ENCODE assay signal across 8 cellular contexts in genomic region chr6:110814488-110815259, GRCh38. TPM values are rescaled to one million over a fixed set of nuclear protein-coding genes. Genes with fewer than 3 reads are reported as not detected.
DNase-seq lines count a peak whose midpoint lies in the region; ATAC-seq and TF ChIP-seq lines count a peak whose summit lies in the region.

No MANE protein-coding gene starts in this region.

- H3K4me2 ChIP-seq in OCI-LY3 (ENCODE audit: low read length), result peak overlapping the region; percentile 91

- peaks cover 5% of the 10 kb centered on the region for H3K9me3 Mint-ChIP-seq in activated T-helper 2 cell treated with anti-CD3 and anti-CD28 coated beads, Interferon-gamma antibody, Interleukin-2, Interleukin-4, amounts not matched to agents 10 μg/mL and 5 μg/mL and 100 μg/mL, durations not matched to agents 14 hours and 24 hours and 36 hours
- no peaks in the 10 kb centered on the region for H3K9me3 Mint-ChIP-seq in natural killer cell treated with Interleukin-12 subunit alpha and Interleukin-12 subunit beta and Interleukin-15 and Interleukin-18, amount 100 ng/mL, for 72 hours
- H3K9me3 Mint-ChIP-seq in stimulated activated naive CD8-positive, alpha-beta T cell treated with anti-CD3 and anti-CD28 coated beads, Interleukin-15, amount 100 ng/mL, for 72 hours, result no peaks in the 10 kb centered on the region

- H2AFZ ChIP-seq in OCI-LY3 (ENCODE audit: low read depth, low read length), result no peak overlapping the region; the same call in 1 of the 2 replicates

- peak overlapping the region; percentile 93 for H3K9ac ChIP-seq in OCI-LY3 (ENCODE audit: low read length)

- H3K27me3 ChIP-seq in OCI-LY3 (ENCODE audit: low read depth, low read length), result no peaks in the 10 kb centered on the region

- ATAC-seq in GM18909 (IDR thresholded peaks at IDR 0.05; ENCODE audit: poor library complexity, unreplicated experiment) (peak; percentile 20), HG03280 (IDR thresholded peaks at IDR 0.05; ENCODE audit: unreplicated experiment) (peak; percentile 9)
- ATAC-seq in natural killer cell treated with Interleukin-12 subunit alpha and Interleukin-12 subunit beta and Interleukin-15 and Interleukin-18, amount 100 ng/mL, for 72 hours, result peak; percentile 1 to 28
- ATAC-seq in stimulated activated naive CD8-positive, alpha-beta T cell treated with anti-CD3 and anti-CD28 coated beads, Interleukin-15, amount 100 ng/mL, for 72 hours, result peak; percentile 15

- no peaks in the 10 kb centered on the region for H3K27me3 Mint-ChIP-seq in activated T-helper 2 cell treated with anti-CD3 and anti-CD28 coated beads, Interferon-gamma antibody, Interleukin-2, Interleukin-4, amounts not matched to agents 10 μg/mL and 5 μg/mL and 100 μg/mL, durations not matched to agents 14 hours and 24 hours and 36 hours (ENCODE audit: low read depth)
- no peaks in the 10 kb centered on the region for H3K27me3 Mint-ChIP-seq in natural killer cell treated with Interleukin-12 subunit alpha and Interleukin-12 subunit beta and Interleukin-15 and Interleukin-18, amount 100 ng/mL, for 72 hours
- H3K27me3 Mint-ChIP-seq in stimulated activated naive CD8-positive, alpha-beta T cell treated with anti-CD3 and anti-CD28 coated beads, Interleukin-15, amount 100 ng/mL, for 72 hours, result no peaks in the 10 kb centered on the region

- peak overlapping the region; percentile 94 for H3K4me3 ChIP-seq in OCI-LY3 (ENCODE audit: low read length)

- H3K36me3 Mint-ChIP-seq in activated T-helper 2 cell treated with anti-CD3 and anti-CD28 coated beads, Interferon-gamma antibody, Interleukin-2, Interleukin-4, amounts not matched to agents 10 μg/mL and 5 μg/mL and 100 μg/mL, durations not matched to agents 14 hours and 24 hours and 36 hours (ENCODE audit: low read depth), result peaks cover 11% of the 10 kb centered on the region
- H3K36me3 Mint-ChIP-seq in natural killer cell treated with Interleukin-12 subunit alpha and Interleukin-12 subunit beta and Interleukin-15 and Interleukin-18, amount 100 ng/mL, for 72 hours, result no peaks in the 10 kb centered on the region

- peak overlapping the region; percentile 100 for H3K4me3 Mint-ChIP-seq in activated T-helper 2 cell treated with anti-CD3 and anti-CD28 coated beads, Interferon-gamma antibody, Interleukin-2, Interleukin-4, amounts not matched to agents 10 μg/mL and 5 μg/mL and 100 μg/mL, durations not matched to agents 14 hours and 24 hours and 36 hours (ENCODE audit: low read depth)
- peak overlapping the region; percentile 90 for H3K4me3 Mint-ChIP-seq in natural killer cell treated with Interleukin-12 subunit alpha and Interleukin-12 subunit beta and Interleukin-15 and Interleukin-18, amount 100 ng/mL, for 72 hours
- peak overlapping the region; percentile 97 to 100 for H3K4me3 Mint-ChIP-seq in stimulated activated naive CD8-positive, alpha-beta T cell treated with anti-CD3 and anti-CD28 coated beads, Interleukin-15, amount 100 ng/mL, for 72 hours

- H3K4me1 ChIP-seq in OCI-LY3 (ENCODE audit: low read length), result peaks cover 33% of the 10 kb centered on the region

- H3K36me3 ChIP-seq in OCI-LY3 (replicated peaks; ENCODE audit: low read depth, low read length), result no peaks in the 10 kb centered on the region

- H3K27ac Mint-ChIP-seq in activated T-helper 2 cell treated with anti-CD3 and anti-CD28 coated beads, Interferon-gamma antibody, Interleukin-2, Interleukin-4, amounts not matched to agents 10 μg/mL and 5 μg/mL and 100 μg/mL, durations not matched to agents 14 hours and 24 hours and 36 hours, result peak overlapping the region; percentile 100
- H3K27ac Mint-ChIP-seq in natural killer cell treated with Interleukin-12 subunit alpha and Interleukin-12 subunit beta and Interleukin-15 and Interleukin-18, amount 100 ng/mL, for 72 hours, result peak overlapping the region; percentile 93 to 95
- peak overlapping the region; percentile 98 to 99 for H3K27ac Mint-ChIP-seq in stimulated activated naive CD8-positive, alpha-beta T cell treated with anti-CD3 and anti-CD28 coated beads, Interleukin-15, amount 100 ng/mL, for 72 hours

- H3K4me1 Mint-ChIP-seq in activated T-helper 2 cell treated with anti-CD3 and anti-CD28 coated beads, Interferon-gamma antibody, Interleukin-2, Interleukin-4, amounts not matched to agents 10 μg/mL and 5 μg/mL and 100 μg/mL, durations not matched to agents 14 hours and 24 hours and 36 hours (ENCODE audit: low read depth), result peaks cover 47% of the 10 kb centered on the region
- peaks cover 29 to 31% of the 10 kb centered on the region in 2 donors for H3K4me1 Mint-ChIP-seq in natural killer cell treated with Interleukin-12 subunit alpha and Interleukin-12 subunit beta and Interleukin-15 and Interleukin-18, amount 100 ng/mL, for 72 hours (ENCODE audit: low read depth in 2 of 2)
- peaks cover 29% of the 10 kb centered on the region for H3K4me1 Mint-ChIP-seq in stimulated activated naive CD8-positive, alpha-beta T cell treated with anti-CD3 and anti-CD28 coated beads, Interleukin-15, amount 100 ng/mL, for 72 hours

- intact Hi-C loops in activated T-helper 2 cell treated with anti-CD3 and anti-CD28 coated beads, Interferon-gamma antibody, Interleukin-2, Interleukin-4, amounts not matched to agents 10 μg/mL and 5 μg/mL and 100 μg/mL, durations not matched to agents 14 hours and 24 hours and 36 hours (cut with micrococcal nuclease), result loop anchor here (1.0 to 10.0 kb wide), 11 partner anchors 30 to 1228 kb away; partner anchors contain the start of genes AMD1, CDC40, GTF3C6 and REV3L

- DNase-seq in AG08396 (ENCODE audit: low spot score) (peak; percentile 85), fibroblast of peridontal ligament (ENCODE audit: extremely low read depth) (peak; percentile 32)
- DNase-seq in activated T-helper 2 cell treated with anti-CD3 and anti-CD28 coated beads, Interferon-gamma antibody, Interleukin-2, Interleukin-4, amounts not matched to agents 10 μg/mL and 5 μg/mL and 100 μg/mL, durations not matched to agents 14 hours and 24 hours and 36 hours (ENCODE audit: low spot score), result peak; percentile 59
- DNase-seq in natural killer cell treated with Interleukin-12 subunit alpha and Interleukin-12 subunit beta and Interleukin-15 and Interleukin-18, amount 100 ng/mL, for 72 hours (ENCODE audit: low spot score), result peak; percentile 74
- DNase-seq in stimulated activated naive CD8-positive, alpha-beta T cell treated with anti-CD3 and anti-CD28 coated beads, Interleukin-15, amount 100 ng/mL, for 72 hours, result peak; percentile 67 to 69

- H4K20me1 ChIP-seq in OCI-LY3 (ENCODE audit: insufficient read depth, low read length), result peaks cover 10% of the 10 kb centered on the region

- H3K27ac ChIP-seq in OCI-LY3 (ENCODE audit: low read length), result peak overlapping the region; percentile 97

- no peaks in the 10 kb centered on the region for H3K9me3 ChIP-seq in OCI-LY3 (ENCODE audit: insufficient read depth, low read length)

- TF ChIP-seq CTCF in OCI-LY3 (IDR thresholded peaks at IDR 0.05; ENCODE audit: low read depth, low read length), result no peak

- peaks cover 36% of the 10 kb centered on the region for H3K79me2 ChIP-seq in OCI-LY3 (ENCODE audit: low read length)

RNA-seq across cellular contexts. Expression of gene CDK19, which starts 0.6 kb away (rescaled TPM):
- 19.0 and 22.6 TPM in 2 replicates for total RNA-seq in activated T-helper 2 cell treated with anti-CD3 and anti-CD28 coated beads, Interferon-gamma antibody, Interleukin-2, Interleukin-4, amounts not matched to agents 10 μg/mL and 5 μg/mL and 100 μg/mL, durations not matched to agents 14 hours and 24 hours and 36 hours
- total RNA-seq in natural killer cell treated with Interleukin-12 subunit alpha and Interleukin-12 subunit beta and Interleukin-15 and Interleukin-18, amount 100 ng/mL, for 72 hours, result 10 to 100 TPM; 15.0 to 22.4 TPM

RNA-seq across cellular contexts. Expression of gene AMD1, which starts 59.9 kb away (rescaled TPM):
- 111 TPM in 2 replicates for total RNA-seq in activated T-helper 2 cell treated with anti-CD3 and anti-CD28 coated beads, Interferon-gamma antibody, Interleukin-2, Interleukin-4, amounts not matched to agents 10 μg/mL and 5 μg/mL and 100 μg/mL, durations not matched to agents 14 hours and 24 hours and 36 hours
- total RNA-seq in natural killer cell treated with Interleukin-12 subunit alpha and Interleukin-12 subunit beta and Interleukin-15 and Interleukin-18, amount 100 ng/mL, for 72 hours, result 100 to 1,000 TPM in 1 of 2 donors, 10 to 100 TPM in 1; 52.5 to 116 TPM

Comparison
In these comparisons a context has a peak if more than half of its experiments do, and no peak if none do; other contexts are left out.
1. Peak in every context shown above with its lines: DNase-seq, ATAC-seq, H3K4me3 ChIP-seq and H3K27ac ChIP-seq.
2. DNase-seq: peak in every context shown above with its lines; median percentile 85 in AG08396; 74 in natural killer cell treated with Interleukin-12 subunit alpha and Interleukin-12 subunit beta and Interleukin-15 and Interleukin-18, amount 100 ng/mL, for 72 hours; 68 in stimulated activated naive CD8-positive, alpha-beta T cell treated with anti-CD3 and anti-CD28 coated beads, Interleukin-15, amount 100 ng/mL, for 72 hours; 59 in activated T-helper 2 cell treated with anti-CD3 and anti-CD28 coated beads, Interferon-gamma antibody, Interleukin-2, Interleukin-4, amounts not matched to agents 10 μg/mL and 5 μg/mL and 100 μg/mL, durations not matched to agents 14 hours and 24 hours and 36 hours; 32 in fibroblast of peridontal ligament.